In the genomic region with DNA sequence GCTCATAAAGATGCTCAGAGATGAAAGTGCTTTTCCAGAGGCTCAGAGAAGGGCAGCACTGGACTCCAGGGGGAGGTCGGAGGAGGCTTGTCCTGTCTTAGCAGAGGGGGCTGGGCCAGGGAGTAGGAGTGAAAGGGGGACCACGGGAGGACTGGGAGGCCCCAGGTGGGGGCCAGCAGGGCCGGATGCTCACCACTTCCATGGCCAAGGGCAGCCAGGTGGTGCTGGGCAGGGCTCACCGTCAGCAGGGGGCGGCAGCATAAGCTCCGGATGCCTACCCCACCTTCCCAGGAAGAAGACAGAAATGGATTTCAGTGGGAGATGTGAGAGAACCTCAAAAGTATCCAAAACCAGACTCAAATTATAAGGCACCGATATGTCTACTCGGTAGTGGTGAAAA, we compare ENCODE assay signal across 30 cellular contexts. TPM values are rescaled to one million over a fixed set of nuclear protein-coding genes. Genes with fewer than 3 reads are reported as not detected.
DNase-seq lines count a peak whose midpoint lies in the region; TF ChIP-seq lines count a peak whose summit lies in the region.
"Had no signal": no experiment of that assay in that cellular context is flagged by ENCODE, and none has a peak within 500 bp of the region (broad histone marks: within the 10 kb centered on the region; RNA-seq: fewer than 3 reads in every experiment).

No MANE protein-coding gene starts in this region.

- H4K20me1 ChIP-seq in OCI-LY1 (ENCODE audit: insufficient read depth, low read length): no peaks in the 10 kb centered on the region

- H3K9me3 Mint-ChIP-seq in activated T-cell treated with anti-CD3 and anti-CD28 coated beads, Interleukin-2, amount 50 U/mL, for 24 hours: no peaks in the 10 kb centered on the region
- H3K9me3 Mint-ChIP-seq: activated B cell treated with CpG ODN at 0.5 μM for 24 hours; activated CD4-positive, alpha-beta memory T cell treated with anti-CD3 and anti-CD28 coated beads for 36 hours; activated naive CD8-positive, alpha-beta T cell treated with anti-CD3 and anti-CD28 coated beads for 36 hours; central memory CD8-positive, alpha-beta T cell; HFFc6; natural killer cell treated with Interleukin-12 subunit alpha and Interleukin-12 subunit beta and Interleukin-15 and Interleukin-18, amount 100 ng/mL, for 72 hours; stimulated activated naive B cell treated with anti-CD40 and anti-IgM and Interleukin-4, amounts not matched to agents 10 μg/mL and 1 μg/mL and 100 μg/mL, for 72 hours had no signal

- H3K9me2 ChIP-seq in OCI-LY1 (ENCODE audit: low read depth, low read length): no peaks in the 10 kb centered on the region

- no peak overlapping the region for H3K4me3 Mint-ChIP-seq in activated T-cell treated with anti-CD3 and anti-CD28 coated beads, Interleukin-2, amount 50 U/mL, for 24 hours
- H3K4me3 Mint-ChIP-seq: activated B cell treated with CpG ODN at 0.5 μM for 24 hours; activated CD4-positive, alpha-beta memory T cell treated with anti-CD3 and anti-CD28 coated beads for 36 hours; activated naive CD8-positive, alpha-beta T cell treated with anti-CD3 and anti-CD28 coated beads for 36 hours; B cell; central memory CD8-positive, alpha-beta T cell; HFFc6; natural killer cell treated with Interleukin-12 subunit alpha and Interleukin-12 subunit beta and Interleukin-15 and Interleukin-18, amount 100 ng/mL, for 72 hours; stimulated activated naive B cell treated with anti-CD40 and anti-IgM and Interleukin-4, amounts not matched to agents 10 μg/mL and 1 μg/mL and 100 μg/mL, for 72 hours had no signal

- H3K4me3 ChIP-seq in cardiac muscle cell: no peak overlapping the region
- H3K4me3 ChIP-seq in left ventricle myocardium inferior: no peak overlapping the region
- H3K4me3 ChIP-seq in OCI-LY1 (ENCODE audit: low read depth, low read length, poor library complexity, severe bottlenecking): no peak overlapping the region
- H3K4me3 ChIP-seq in epithelial cell of proximal tubule (ENCODE audit: low read depth, low read length): no peak overlapping the region
- H3K4me3 ChIP-seq in spleen: no peak overlapping the region
- no peak overlapping the region for H3K4me3 ChIP-seq in Peyer's patch
- H3K4me3 ChIP-seq: ascending aorta, right atrium auricular region, uterus had no signal

- no peak overlapping the region for H3K27ac ChIP-seq in cardiac muscle cell
- H3K27ac ChIP-seq in left ventricle myocardium inferior (replicated peaks): no peak overlapping the region
- H3K27ac ChIP-seq in OCI-LY1 (ENCODE audit: low read depth, low read length, poor library complexity, severe bottlenecking): no peak overlapping the region
- peak overlapping the region in 1 of 8 donors; percentile 26 for H3K27ac ChIP-seq in spleen
- no peak overlapping the region for H3K27ac ChIP-seq in Peyer's patch
- H3K27ac ChIP-seq: ascending aorta, parathyroid adenoma, right atrium auricular region, uterus had no signal

- H3K4me1 Mint-ChIP-seq in activated T-cell treated with anti-CD3 and anti-CD28 coated beads, Interleukin-2, amount 50 U/mL, for 24 hours (ENCODE audit: low read depth): peaks cover 10% of the 10 kb centered on the region

- H3K36me3 ChIP-seq in cardiac muscle cell: no peaks in the 10 kb centered on the region
- H3K36me3 ChIP-seq in left ventricle myocardium inferior: no peaks in the 10 kb centered on the region
- no peaks in the 10 kb centered on the region for H3K36me3 ChIP-seq in OCI-LY1 (ENCODE audit: insufficient read depth, low read length)
- no peaks in the 10 kb centered on the region for H3K36me3 ChIP-seq in spleen
- no peaks in the 10 kb centered on the region for H3K36me3 ChIP-seq in Peyer's patch
- H3K36me3 ChIP-seq: right atrium auricular region, uterus had no signal

- no peak overlapping the region for H3K27ac Mint-ChIP-seq in activated T-cell treated with anti-CD3 and anti-CD28 coated beads, Interleukin-2, amount 50 U/mL, for 24 hours
- H3K27ac Mint-ChIP-seq: activated B cell treated with CpG ODN at 0.5 μM for 24 hours; activated CD4-positive, alpha-beta memory T cell treated with anti-CD3 and anti-CD28 coated beads for 36 hours; activated naive CD8-positive, alpha-beta T cell treated with anti-CD3 and anti-CD28 coated beads for 36 hours; B cell; HFFc6; natural killer cell treated with Interleukin-12 subunit alpha and Interleukin-12 subunit beta and Interleukin-15 and Interleukin-18, amount 100 ng/mL, for 72 hours; stimulated activated naive B cell treated with anti-CD40 and anti-IgM and Interleukin-4, amounts not matched to agents 10 μg/mL and 1 μg/mL and 100 μg/mL, for 72 hours had no signal

- H3K27me3 ChIP-seq in cardiac muscle cell (no peaks in the 10 kb centered on the region), left ventricle myocardium inferior (ENCODE audit: low read depth) (peaks cover 16% of the 10 kb centered on the region), OCI-LY1 (ENCODE audit: insufficient read depth, low read length) (no peaks in the 10 kb centered on the region), spleen (replicated peaks in 1 of 7) (no peaks in the 10 kb centered on the region), Peyer's patch (no peaks in the 10 kb centered on the region)
- H3K27me3 ChIP-seq: ascending aorta, right atrium auricular region, uterus had no signal

- no peaks in the 10 kb centered on the region for H3F3A ChIP-seq in OCI-LY1 (ENCODE audit: insufficient read depth, low read length)

- intact Hi-C loops in left ventricle myocardium inferior (cut with micrococcal nuclease) (no loop called here), spleen (cut with DNase I; ENCODE audit: low total_unique reads) (no loop called here)

- H3K4me2 ChIP-seq in OCI-LY1 (ENCODE audit: low read length): peak overlapping the region; percentile 45

- H3K9ac ChIP-seq in OCI-LY1 (ENCODE audit: low read length): no peak overlapping the region; the same call in 1 of the 2 replicates
- H3K9ac ChIP-seq: parathyroid adenoma had no signal

- DNase-seq in cardiac muscle cell (ENCODE audit: low read depth in 1 of 2, low spot score in 1 of 2): no peak
- DNase-seq in left ventricle myocardium inferior: no peak
- no peak for DNase-seq in epithelial cell of proximal tubule (ENCODE audit: low read depth)
- peak; percentile 74 for DNase-seq in spleen
- DNase-seq in activated T-cell treated with anti-CD3 and anti-CD28 coated beads, Interleukin-2, amount 50 U/mL, for 24 hours: no peak
- DNase-seq in GF-D8 (lab: John Stamatoyannopoulos, UW): no peak
- DNase-seq in Peyer's patch: no peak
- DNase-seq: activated B cell treated with CpG ODN at 0.5 μM for 24 hours; activated CD4-positive, alpha-beta memory T cell treated with anti-CD3 and anti-CD28 coated beads for 36 hours; activated effector memory CD4-positive, alpha-beta T cell treated with Interleukin-2 at 50 U/mL for 16 hours; activated naive CD8-positive, alpha-beta T cell treated with anti-CD3 and anti-CD28 coated beads for 36 hours; HFFc6; KBM-7; NCI-H1694 treated with DMSO at 0.1 percent for 48 hours; NCI-H526 treated with DMSO at 0.1 percent for 48 hours; stimulated activated CD4-positive, alpha-beta T cell treated with anti-CD3 and anti-CD28 coated beads, Interleukin-4, amount 100 ng/mL, for 1 hour; stimulated activated naive B cell treated with anti-CD40 and anti-IgM and Interleukin-4, amounts not matched to agents 10 μg/mL and 1 μg/mL and 100 μg/mL, for 72 hours; T-helper 9 cell; uterus had no signal

- TF ChIP-seq POLR2A in spleen (IDR thresholded peaks at IDR 0.05): no peak
- no peak for TF ChIP-seq POLR2A in Peyer's patch (IDR thresholded peaks at IDR 0.05)

- no peak overlapping the region for H2AFZ ChIP-seq in OCI-LY1 (ENCODE audit: low read length)
- H2AFZ ChIP-seq: parathyroid adenoma had no signal

- no peaks in the 10 kb centered on the region for H3K4me1 ChIP-seq in cardiac muscle cell (ENCODE audit: low read depth)
- no peaks in the 10 kb centered on the region for H3K4me1 ChIP-seq in left ventricle myocardium inferior
- H3K4me1 ChIP-seq in OCI-LY1 (ENCODE audit: insufficient read depth, low read length, severe bottlenecking): peaks cover 34% of the 10 kb centered on the region
- H3K4me1 ChIP-seq in spleen: peaks cover 0 to 53% (median 24%) of the 10 kb centered on the region in 6 donors
- peaks cover 0 to 4% (median 2%) of the 10 kb centered on the region in 4 donors for H3K4me1 ChIP-seq in Peyer's patch
- H3K4me1 ChIP-seq: ascending aorta, parathyroid adenoma, right atrium auricular region, uterus had no signal

- no peaks in the 10 kb centered on the region for H3K79me2 ChIP-seq in OCI-LY1 (ENCODE audit: insufficient read depth, low read length)
- H3K79me2 ChIP-seq: parathyroid adenoma had no signal

- no peaks in the 10 kb centered on the region for H3K27me3 Mint-ChIP-seq in activated T-cell treated with anti-CD3 and anti-CD28 coated beads, Interleukin-2, amount 50 U/mL, for 24 hours
- H3K27me3 Mint-ChIP-seq: activated B cell treated with CpG ODN at 0.5 μM for 24 hours; activated CD4-positive, alpha-beta memory T cell treated with anti-CD3 and anti-CD28 coated beads for 36 hours; activated naive CD8-positive, alpha-beta T cell treated with anti-CD3 and anti-CD28 coated beads for 36 hours; B cell; central memory CD8-positive, alpha-beta T cell; natural killer cell treated with Interleukin-12 subunit alpha and Interleukin-12 subunit beta and Interleukin-15 and Interleukin-18, amount 100 ng/mL, for 72 hours; stimulated activated naive B cell treated with anti-CD40 and anti-IgM and Interleukin-4, amounts not matched to agents 10 μg/mL and 1 μg/mL and 100 μg/mL, for 72 hours had no signal

- WGBS in spleen, 5 donors: 53 to 64% (median 60%) methylated on average over 8 of the region's 8 CpGs

- no peaks in the 10 kb centered on the region for H3K9me3 ChIP-seq in cardiac muscle cell (ENCODE audit: low read depth)
- H3K9me3 ChIP-seq in left ventricle myocardium inferior (replicated peaks): no peaks in the 10 kb centered on the region
- H3K9me3 ChIP-seq in OCI-LY1 (ENCODE audit: low read length): no peaks in the 10 kb centered on the region
- H3K9me3 ChIP-seq in spleen: no peaks in the 10 kb centered on the region
- no peaks in the 10 kb centered on the region for H3K9me3 ChIP-seq in Peyer's patch
- H3K9me3 ChIP-seq: ascending aorta, right atrium auricular region, uterus had no signal

- peak; percentile 3 for TF ChIP-seq CTCF in cardiac muscle cell (IDR thresholded peaks at IDR 0.05; ENCODE audit: low read depth, low read length)
- TF ChIP-seq CTCF in left ventricle myocardium inferior (IDR thresholded peaks at IDR 0.05; ENCODE audit: borderline replicate concordance): no peak
- no peak; the same call in 1 of the 2 replicates for TF ChIP-seq CTCF in OCI-LY1 (IDR thresholded peaks at IDR 0.05; ENCODE audit: low read length)
- TF ChIP-seq CTCF in epithelial cell of proximal tubule (conservative IDR thresholded peaks at IDR 0.05; ENCODE audit: low read depth, low read length): peak; percentile 15
- TF ChIP-seq CTCF in spleen (IDR thresholded peaks at IDR 0.05 in 8 of 11, conservative IDR thresholded peaks at IDR 0.05 in 3 of 11): no peak
- no peak for TF ChIP-seq CTCF in Peyer's patch (IDR thresholded peaks at IDR 0.05)

- no peaks in the 10 kb centered on the region for H3K36me3 Mint-ChIP-seq in activated T-cell treated with anti-CD3 and anti-CD28 coated beads, Interleukin-2, amount 50 U/mL, for 24 hours (ENCODE audit: low read depth)
- H3K36me3 Mint-ChIP-seq: activated CD4-positive, alpha-beta memory T cell treated with anti-CD3 and anti-CD28 coated beads for 36 hours; activated naive CD8-positive, alpha-beta T cell treated with anti-CD3 and anti-CD28 coated beads for 36 hours; natural killer cell treated with Interleukin-12 subunit alpha and Interleukin-12 subunit beta and Interleukin-15 and Interleukin-18, amount 100 ng/mL, for 72 hours; stimulated activated naive B cell treated with anti-CD40 and anti-IgM and Interleukin-4, amounts not matched to agents 10 μg/mL and 1 μg/mL and 100 μg/mL, for 72 hours had no signal

RNA-seq across cellular contexts. Expression of gene RAB36, which starts 11.0 kb away (rescaled TPM):
- total RNA-seq in cardiac muscle cell: 2.9 and 3.7 TPM in 2 replicates
- polyA plus RNA-seq in cardiac muscle cell: 6.7 and 7.1 TPM in 2 replicates
- 0.47 TPM for total RNA-seq in left ventricle myocardium inferior
- total RNA-seq in epithelial cell of proximal tubule: 3.4 and 3.5 TPM in 2 replicates
- total RNA-seq in spleen: 1 to 10 TPM; 1.6 to 3.7 (median 2.7) TPM
- polyA plus RNA-seq in spleen: 1 to 10 TPM; 1.0 to 1.3 (median 1.2) TPM
- total RNA-seq in Peyer's patch: 1 to 10 TPM in 3 of 4 donors, not detected in 1; 1.0 to 2.5 (median 1.7) TPM
- total RNA-seq: mononuclear cell had no signal

RNA-seq across cellular contexts. Expression of gene RSPH14, which starts 14.5 kb away (rescaled TPM):
- 4.0 and 6.7 TPM in 2 replicates for total RNA-seq in cardiac muscle cell
- 5.8 and 6.6 TPM in 2 replicates for polyA plus RNA-seq in cardiac muscle cell
- total RNA-seq in left ventricle myocardium inferior: not detected
- 0.17 and 0.72 TPM in 2 replicates for total RNA-seq in epithelial cell of proximal tubule
- under 1 TPM in 2 of 7 donors, not detected in 5; 0.52 to 0.77 TPM for total RNA-seq in spleen
- polyA plus RNA-seq in spleen: under 1 TPM in 2 of 3 donors, not detected in 1; 0.11 to 0.38 TPM
- not detected for total RNA-seq in Peyer's patch
- total RNA-seq: activated B cell treated with CpG ODN at 0.5 μM for 24 hours; ascending aorta; B cell; Daoy; endothelial cell of umbilical vein; HFFc6; mononuclear cell; natural killer cell treated with Interleukin-12 subunit alpha and Interleukin-12 subunit beta and Interleukin-15 and Interleukin-18, amount 100 ng/mL, for 72 hours; right atrium auricular region; Right ventricle myocardium inferior had no signal
- polyA plus RNA-seq: endothelial cell of umbilical vein had no signal

RNA-seq across cellular contexts. Expression of gene BCR, which starts 24.0 kb away (rescaled TPM):
- total RNA-seq in cardiac muscle cell (40.9 and 53.1 TPM in 2 replicates), left ventricle myocardium inferior (26.7 TPM), epithelial cell of proximal tubule (46.9 and 69.0 TPM in 2 replicates), spleen (10 to 100 TPM; 39.3 to 64.8 (median 56.3) TPM), Peyer's patch (10 to 100 TPM; 55.8 to 86.9 (median 66.1) TPM)
- polyA plus RNA-seq in cardiac muscle cell (30.1 and 30.9 TPM in 2 replicates), spleen (10 to 100 TPM; 15.2 to 21.9 (median 15.8) TPM)

Comparison
In these comparisons a context has a peak if more than half of its experiments do, and no peak if none do; other contexts are left out.
1. CTCF ChIP-seq: peak in cardiac muscle cell (single experiment) and epithelial cell of proximal tubule (single experiment); none in left ventricle myocardium inferior (single experiment), OCI-LY1 (single experiment), spleen (0 of 11) and Peyer's patch (0 of 6).